23 cellular contexts compared by ENCODE assay signal in the genomic region with DNA sequence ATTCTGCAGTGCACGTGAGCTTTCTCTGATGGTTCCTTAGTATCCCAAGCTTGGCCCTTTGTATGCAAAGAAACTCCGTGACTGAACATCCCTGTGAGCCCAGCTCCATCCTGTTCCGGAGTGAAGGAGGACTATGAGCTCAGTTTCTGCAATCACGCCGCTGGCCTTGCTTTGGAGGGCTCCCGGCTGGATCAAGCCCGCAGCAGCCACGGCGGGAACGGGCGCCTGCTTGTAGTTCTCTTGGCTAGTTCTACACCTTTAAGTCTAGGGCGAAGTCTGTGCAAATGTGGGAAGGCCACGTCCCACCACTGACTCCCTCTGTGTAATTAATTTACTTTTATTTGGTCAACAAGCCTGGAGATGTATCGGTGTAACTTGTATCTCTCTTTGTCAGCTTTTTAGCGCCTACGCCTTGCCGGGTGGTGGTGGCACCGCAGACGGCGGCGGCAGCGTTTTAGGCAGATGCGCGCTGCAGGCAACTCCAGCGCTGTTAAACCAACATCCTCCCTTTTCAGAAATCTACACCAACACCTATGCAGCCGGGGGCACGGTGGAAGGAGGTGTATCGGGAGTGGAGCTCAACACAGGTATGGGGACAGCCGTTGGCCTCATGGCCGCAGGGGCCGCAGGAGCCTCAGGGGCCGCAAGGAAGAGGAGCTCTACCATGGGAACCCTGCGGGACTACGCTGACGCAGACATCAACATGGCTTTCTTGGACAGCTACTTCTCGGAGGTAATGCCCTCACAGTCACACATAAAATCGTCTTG. TPM values are rescaled to one million over a fixed set of nuclear protein-coding genes. Genes with fewer than 3 reads are reported as not detected.
"Had no signal": no experiment of that assay in that cellular context is flagged by ENCODE, and none has a peak within 500 bp of the region (broad histone marks: within the 10 kb centered on the region; RNA-seq: fewer than 3 reads in every experiment).

No MANE protein-coding gene starts in this region.

- H3K27ac Mint-ChIP-seq: activated CD4-positive, alpha-beta memory T cell treated with anti-CD3 and anti-CD28 coated beads for 36 hours; activated CD4-positive, alpha-beta T cell treated with anti-CD3 and anti-CD28 coated beads for 36 hours; activated naive CD8-positive, alpha-beta T cell treated with anti-CD3 and anti-CD28 coated beads for 36 hours; memory B cell had no signal

- H3K36me3 Mint-ChIP-seq: activated CD4-positive, alpha-beta memory T cell treated with anti-CD3 and anti-CD28 coated beads for 36 hours; activated naive CD8-positive, alpha-beta T cell treated with anti-CD3 and anti-CD28 coated beads for 36 hours; memory B cell had no signal

- H3K27me3 ChIP-seq: esophagus squamous epithelium, gastrocnemius medialis, upper lobe of right lung had no signal

- H3K4me1 Mint-ChIP-seq: activated CD4-positive, alpha-beta T cell treated with anti-CD3 and anti-CD28 coated beads for 36 hours; activated naive CD8-positive, alpha-beta T cell treated with anti-CD3 and anti-CD28 coated beads for 36 hours; memory B cell had no signal

- H3K27me3 Mint-ChIP-seq: activated CD4-positive, alpha-beta memory T cell treated with anti-CD3 and anti-CD28 coated beads for 36 hours; activated CD4-positive, alpha-beta T cell treated with anti-CD3 and anti-CD28 coated beads for 36 hours; memory B cell had no signal

- H3K9ac ChIP-seq: parathyroid adenoma had no signal

- H3K36me3 ChIP-seq: gastrocnemius medialis, thoracic aorta, upper lobe of right lung had no signal

- H3K9me3 ChIP-seq: esophagus squamous epithelium, gastrocnemius medialis, mucosa of descending colon, thoracic aorta, upper lobe of right lung had no signal

- H3K79me2 ChIP-seq: parathyroid adenoma had no signal

- H3K4me3 Mint-ChIP-seq: activated CD4-positive, alpha-beta memory T cell treated with anti-CD3 and anti-CD28 coated beads for 36 hours; activated CD4-positive, alpha-beta T cell treated with anti-CD3 and anti-CD28 coated beads for 36 hours; activated naive CD8-positive, alpha-beta T cell treated with anti-CD3 and anti-CD28 coated beads for 36 hours; memory B cell; nephron progenitor cell had no signal

- H3K4me3 ChIP-seq: coronary artery, esophagus squamous epithelium, gastrocnemius medialis, mucosa of descending colon, thoracic aorta, upper lobe of right lung had no signal

- H3K4me1 ChIP-seq: esophagus squamous epithelium, gastrocnemius medialis, parathyroid adenoma, upper lobe of right lung had no signal

- DNase-seq: activated CD4-positive, alpha-beta memory T cell treated with anti-CD3 and anti-CD28 coated beads for 36 hours; activated CD4-positive, alpha-beta T cell treated with anti-CD3 and anti-CD28 coated beads for 36 hours; activated naive CD4-positive, alpha-beta T cell treated with Interleukin-2 at 50 U/mL for 16 hours; activated naive CD8-positive, alpha-beta T cell treated with anti-CD3 and anti-CD28 coated beads for 36 hours; activated T-cell treated with anti-CD3 and anti-CD28 coated beads, Interleukin-2, amount 50 U/mL, for 48 hours; cerebellar nuclear complex; esophagus squamous epithelium; gastrocnemius medialis; hippocampal formation; mucosa of descending colon; nephron progenitor cell; nucleus accumbens; stimulated activated CD4-positive, alpha-beta T cell treated with anti-CD3 and anti-CD28 coated beads, Interleukin-4, amount 100 ng/mL, for 1 hour; stimulated activated naive CD4-positive, alpha-beta T cell; T-helper 9 cell; upper lobe of right lung had no signal

- H3K27ac ChIP-seq: coronary artery, esophagus squamous epithelium, gastrocnemius medialis, parathyroid adenoma, thoracic aorta, upper lobe of right lung had no signal

RNA-seq across cellular contexts. Expression of a gene that starts 34.3 kb away (rescaled TPM):
- total RNA-seq: activated CD4-positive, alpha-beta memory T cell treated with anti-CD3 and anti-CD28 coated beads for 36 hours; activated CD4-positive, alpha-beta T cell treated with anti-CD3 and anti-CD28 coated beads for 36 hours; activated naive CD8-positive, alpha-beta T cell treated with anti-CD3 and anti-CD28 coated beads for 36 hours; bronchial epithelial cell; esophagus squamous epithelium; gastrocnemius medialis; pulmonary artery endothelial cell; T-helper 1 cell treated with Interleukin-12 subunit alpha and Interleukin-12 subunit beta and Interleukin-4 antibody, amounts not matched to agents 30 ng/mL and 1 ng/mL, for 36 hours; thoracic aorta; upper lobe of right lung had no signal

RNA-seq across cellular contexts. Expression of a gene that starts 36.6 kb away (rescaled TPM):
- total RNA-seq: activated CD4-positive, alpha-beta memory T cell treated with anti-CD3 and anti-CD28 coated beads for 36 hours; activated CD4-positive, alpha-beta T cell treated with anti-CD3 and anti-CD28 coated beads for 36 hours; activated naive CD8-positive, alpha-beta T cell treated with anti-CD3 and anti-CD28 coated beads for 36 hours; gastrocnemius medialis; T-helper 1 cell treated with Interleukin-12 subunit alpha and Interleukin-12 subunit beta and Interleukin-4 antibody, amounts not matched to agents 30 ng/mL and 1 ng/mL, for 36 hours had no signal
